Comparison of ENCODE assay signal across 1 cellular context in the genomic region with DNA sequence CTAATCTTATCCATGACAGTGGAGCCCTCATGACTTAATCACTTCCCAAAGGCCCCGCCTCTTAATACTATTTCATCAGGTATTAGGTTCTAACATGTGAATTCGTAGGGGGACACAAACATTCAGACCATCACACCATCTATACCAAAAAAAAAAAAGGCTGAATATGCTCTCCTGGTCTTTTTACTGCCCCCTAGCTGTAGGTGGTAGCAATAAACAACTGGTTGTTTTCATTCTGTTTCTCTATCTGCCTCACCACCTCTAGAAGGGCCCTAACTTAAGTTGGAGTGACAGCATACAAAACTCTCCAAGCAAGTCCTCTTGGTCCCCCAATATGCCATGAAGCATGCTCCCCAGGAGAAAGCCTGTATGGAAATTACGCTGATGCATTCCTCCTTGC.
TF ChIP-seq lines count a peak whose summit lies in the region.

No MANE protein-coding gene starts in this region.

TF ChIP-seq in GM23338, 12 proteins besides CTCF, POLR2A, EP300 and RAD21 (continued from another document):
- no peak for TF ChIP-seq CREB1 (CRISPR knock-in tag; IDR thresholded peaks at IDR 0.05; ENCODE audit: low read depth)
